7 cellular contexts compared by ENCODE assay signal in the genomic region with DNA sequence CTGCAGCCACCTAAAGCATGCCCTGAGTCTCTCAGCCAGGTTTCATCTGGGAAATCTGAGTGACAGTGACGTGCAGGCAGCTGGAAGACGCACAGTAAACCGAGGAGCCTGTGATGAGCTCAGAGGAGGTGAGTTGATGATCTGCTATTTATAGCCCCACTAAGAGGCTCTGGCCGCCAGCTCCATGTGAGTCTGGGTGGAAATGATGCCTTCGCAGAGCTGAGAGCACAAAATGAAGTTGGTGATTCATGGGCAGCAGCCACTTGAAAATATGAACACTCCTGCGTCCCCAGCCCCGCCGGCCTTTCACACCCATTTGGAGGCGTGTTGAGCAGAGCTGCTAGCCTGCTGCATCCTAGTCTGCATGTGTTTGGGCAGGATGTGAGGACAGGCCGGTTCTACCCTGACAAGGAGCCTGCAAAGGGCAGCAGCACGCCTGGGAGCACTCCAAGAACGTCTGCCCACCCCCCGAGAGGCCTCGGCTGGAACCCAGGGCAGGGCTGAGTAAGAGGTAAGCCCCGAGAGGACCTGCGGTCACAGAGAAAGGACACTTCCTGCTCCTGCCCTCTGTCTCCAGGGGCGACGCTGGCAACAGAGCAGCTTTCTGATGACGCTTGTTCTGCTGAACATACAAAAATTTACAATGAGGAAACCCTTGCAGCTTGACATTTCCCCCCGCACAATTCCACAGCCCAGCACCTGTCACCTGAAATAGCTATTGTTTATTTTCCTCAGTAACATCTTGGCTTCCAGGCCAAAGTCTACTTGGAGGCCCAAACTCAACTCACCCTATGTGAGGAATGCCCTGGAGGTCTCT. TPM values are rescaled to one million over a fixed set of nuclear protein-coding genes. Genes with fewer than 3 reads are reported as not detected.
DNase-seq lines count a peak whose midpoint lies in the region; ATAC-seq and TF ChIP-seq lines count a peak whose summit lies in the region.

No MANE protein-coding gene starts in this region.

- H3K27ac Mint-ChIP-seq in nephron: peak overlapping the region; percentile 35 to 66 (median 44)

- peak; percentile 63 for DNase-seq in NCI-H345 (lab: John Stamatoyannopoulos, UW)
- DNase-seq in activated CD8-positive, alpha-beta memory T cell treated with anti-CD3 and anti-CD28 coated beads for 48 hours (ENCODE audit: low read depth in 2 of 3, low spot score in 2 of 3): peak in 2 of 3 experiments; percentile 22 to 30
- peak; percentile 24 to 33 for DNase-seq in erythroblast (lab: John Stamatoyannopoulos, UW)

- peak; percentile 87 for ATAC-seq in GM18868 (IDR thresholded peaks at IDR 0.05; ENCODE audit: unreplicated experiment)
- peak; percentile 72 for ATAC-seq in HG03025 (IDR thresholded peaks at IDR 0.05; ENCODE audit: low FRiP score, unreplicated experiment)

- no peak for TF ChIP-seq CTCF in nephron (IDR thresholded peaks at IDR 0.05; ENCODE audit: unreplicated experiment in 3 of 3)

- H3K27me3 Mint-ChIP-seq in nephron (ENCODE audit: low read depth): peaks cover 20% of the 10 kb centered on the region

- no peak for TF ChIP-seq POLR2A in erythroblast (IDR thresholded peaks at IDR 0.05; ENCODE audit: low read length)

- H3K4me3 Mint-ChIP-seq in nephron: no peak overlapping the region

- H3K9me3 Mint-ChIP-seq in nephron: no peaks in the 10 kb centered on the region

- peak overlapping the region; percentile 48 for H3K27ac ChIP-seq in temporal lobe (ENCODE audit: low read depth, low read length)

- peaks cover 32% of the 10 kb centered on the region for H3K4me1 Mint-ChIP-seq in nephron

- no peaks in the 10 kb centered on the region for H3K36me3 Mint-ChIP-seq in nephron (ENCODE audit: low read depth)

RNA-seq across cellular contexts. Expression of a gene that starts 25.1 kb away (rescaled TPM):
- total RNA-seq in temporal lobe: 29.5 TPM

Comparison
In these comparisons a context has a peak if more than half of its experiments do, and no peak if none do; other contexts are left out.
1. Peak in every context shown above with its lines: DNase-seq, ATAC-seq and H3K27ac ChIP-seq.